8 cellular contexts compared by ENCODE assay signal in genomic region chr14:25833341-25834121, GRCh38.
DNase-seq lines count a peak whose midpoint lies in the region; ATAC-seq and TF ChIP-seq lines count a peak whose summit lies in the region.

No MANE protein-coding gene starts in this region.

- H3K27ac Mint-ChIP-seq in H9, result no peak overlapping the region

- H3K9me3 ChIP-seq in H9 (ENCODE audit: control insufficient read depth, low read depth, low read length) (no peaks in the 10 kb centered on the region), body of pancreas (no peaks in the 10 kb centered on the region), right atrium auricular region (no peaks in the 10 kb centered on the region), psoas muscle (no peaks in the 10 kb centered on the region)

- H2BK5ac ChIP-seq in H9 (ENCODE audit: insufficient read length, low read length) (no peak overlapping the region), mesendoderm (ENCODE audit: low read length) (no peak overlapping the region)

- intact Hi-C loops in body of pancreas (cut with DNase I), result no loop called here
- intact Hi-C loops in psoas muscle (cut with DNase I), result no loop called here

- no peak overlapping the region for H4K91ac ChIP-seq in H9 (ENCODE audit: insufficient read length, low read depth, low read length)

- H2BK120ac ChIP-seq in H9 (ENCODE audit: low read depth, low read length, poor library complexity, severe bottlenecking) (no peak overlapping the region), mesendoderm (ENCODE audit: low read depth, low read length) (no peak overlapping the region)

- H3K4ac ChIP-seq in H9 (ENCODE audit: low read depth, low read length) (no peak overlapping the region), mesendoderm (ENCODE audit: low read depth, low read length) (no peak overlapping the region)

- H4K20me1 ChIP-seq in H9 (ENCODE audit: control insufficient read depth, insufficient read depth, insufficient read length), result no peaks in the 10 kb centered on the region

- peaks cover 4 to 19% of the 10 kb centered on the region in 2 experiments for H3K4me1 Mint-ChIP-seq in H9

- H3K18ac ChIP-seq in H9 (ENCODE audit: insufficient read length, low read depth, low read length) (no peak overlapping the region), mesendoderm (ENCODE audit: low read length) (no peak overlapping the region)

- peak; percentile 48 for DNase-seq in H9
- DNase-seq in NCI-H2107 (lab: John Stamatoyannopoulos, UW), result peak; percentile 35
- DNase-seq in body of pancreas, result peak; percentile 12 to 43 (median 18)
- peak; percentile 66 for DNase-seq in mesendoderm
- no peak for DNase-seq in right atrium auricular region (ENCODE audit: low spot score)
- DNase-seq in AG20443 (ENCODE audit: low spot score), result no peak
- DNase-seq in psoas muscle, result no peak

- no peaks in the 10 kb centered on the region for H3K27me3 Mint-ChIP-seq in H9 (ENCODE audit: low read depth)

- no CpG with 5 or more reads among the region's 12 CpGs for WGBS in H9 (ENCODE audit: extremely low coverage, insufficient read length, low lambda C conversion rate)
- WGBS in body of pancreas, 2 donors, result 33 to 34% methylated on average over 12 of the region's 12 CpGs
- WGBS in mesendoderm (ENCODE audit: extremely low coverage, insufficient coverage, low lambda C conversion rate), result no CpG with 5 or more reads among the region's 12 CpGs
- 49 to 52% (median 50%) methylated on average over 12 of the region's 12 CpGs for WGBS in psoas muscle, 3 donors

- no peaks in the 10 kb centered on the region for H3K79me1 ChIP-seq in H9 (ENCODE audit: insufficient read depth, low read depth, low read length, poor library complexity, severe bottlenecking)
- no peaks in the 10 kb centered on the region for H3K79me1 ChIP-seq in mesendoderm (ENCODE audit: low read length)

- no peaks in the 10 kb centered on the region for H3K23me2 ChIP-seq in H9 (ENCODE audit: insufficient read length, low read depth, low read length, poor library complexity, severe bottlenecking)

- H2BK15ac ChIP-seq in H9 (ENCODE audit: low read depth, low read length), result no peak overlapping the region
- no peak overlapping the region for H2BK15ac ChIP-seq in mesendoderm (replicated peaks; ENCODE audit: low read depth)

- no peaks in the 10 kb centered on the region; a peak in 1 of 5 replicates for H3K9me3 Mint-ChIP-seq in H9

- no peak overlapping the region for H2BK12ac ChIP-seq in H9 (ENCODE audit: insufficient read length, low read depth, low read length)

- H4K8ac ChIP-seq in H9 (replicated peaks; ENCODE audit: insufficient read length, low read depth, low read length), result no peak overlapping the region
- H4K8ac ChIP-seq in mesendoderm (ENCODE audit: low read depth, low read length), result no peak overlapping the region

- H2AK5ac ChIP-seq in H9 (ENCODE audit: insufficient read length, low read length) (no peak overlapping the region), mesendoderm (ENCODE audit: low read length) (no peak overlapping the region)

- H3K36me3 ChIP-seq in body of pancreas (replicated peaks in 1 of 2; ENCODE audit: insufficient read depth in 1 of 2, low read depth in 2 of 2) (no peaks in the 10 kb centered on the region), mesendoderm (ENCODE audit: control insufficient read depth, insufficient read depth, low read length) (no peaks in the 10 kb centered on the region), right atrium auricular region (no peaks in the 10 kb centered on the region), psoas muscle (ENCODE audit: insufficient read depth in 1 of 2, low read depth in 1 of 2) (no peaks in the 10 kb centered on the region)

- no peaks in the 10 kb centered on the region for H3K79me2 ChIP-seq in H9 (ENCODE audit: insufficient read depth, low read length)
- H3K79me2 ChIP-seq in mesendoderm (ENCODE audit: control insufficient read depth, insufficient read depth, low read length), result no peaks in the 10 kb centered on the region

- no peak overlapping the region for H2AFZ ChIP-seq in H9 (ENCODE audit: low read length)

- H3K4me1 ChIP-seq in H9 (ENCODE audit: insufficient read depth, low read length) (no peaks in the 10 kb centered on the region), body of pancreas (no peaks in the 10 kb centered on the region), mesendoderm (ENCODE audit: control insufficient read depth, low read depth, low read length) (no peaks in the 10 kb centered on the region), right atrium auricular region (no peaks in the 10 kb centered on the region), psoas muscle (no peaks in the 10 kb centered on the region)

- H4K5ac ChIP-seq in H9 (ENCODE audit: insufficient read length, low read depth, low read length), result no peak overlapping the region
- H4K5ac ChIP-seq in mesendoderm (ENCODE audit: low read length), result no peak overlapping the region

- no peaks in the 10 kb centered on the region for H3K36me3 Mint-ChIP-seq in H9 (ENCODE audit: insufficient read depth in 1 of 3, low read depth in 3 of 3)

- H3K4me3 Mint-ChIP-seq in H9, result no peak overlapping the region

- TF ChIP-seq POLR2A in body of pancreas (IDR thresholded peaks at IDR 0.05), result no peak

- H3K4me3 ChIP-seq in body of pancreas (no peak overlapping the region), mesendoderm (ENCODE audit: low read length) (no peak overlapping the region), right atrium auricular region (no peak overlapping the region), psoas muscle (no peak overlapping the region)

- H3K27ac ChIP-seq in H9 (ENCODE audit: insufficient read length, low read depth, low read length), result no peak overlapping the region
- no peak overlapping the region for H3K27ac ChIP-seq in body of pancreas
- H3K27ac ChIP-seq in mesendoderm (ENCODE audit: low read depth, low read length), result no peak overlapping the region
- no peak overlapping the region for H3K27ac ChIP-seq in right atrium auricular region
- H3K27ac ChIP-seq in psoas muscle, result no peak overlapping the region

- no peak overlapping the region for H3T11ph ChIP-seq in H9 (ENCODE audit: low read length)

- ATAC-seq in body of pancreas (no peak), psoas muscle (no peak), HG02885 (IDR thresholded peaks at IDR 0.05; ENCODE audit: poor library complexity, unreplicated experiment) (no peak)

- H3K23ac ChIP-seq in H9 (ENCODE audit: insufficient read length, low read depth, low read length), result no peak overlapping the region
- no peak overlapping the region for H3K23ac ChIP-seq in mesendoderm (ENCODE audit: low read length)

- H3K27me3 ChIP-seq in H9 (ENCODE audit: insufficient read depth, low read length) (no peaks in the 10 kb centered on the region), body of pancreas (no peaks in the 10 kb centered on the region), mesendoderm (ENCODE audit: insufficient read depth, low read length, poor library complexity) (no peaks in the 10 kb centered on the region), right atrium auricular region (no peaks in the 10 kb centered on the region), psoas muscle (ENCODE audit: insufficient read depth in 3 of 3, low read length in 2 of 3) (no peaks in the 10 kb centered on the region)

- H3K4me2 ChIP-seq in H9 (ENCODE audit: insufficient read depth, insufficient read length, low read length), result no peak overlapping the region
- no peak overlapping the region for H3K4me2 ChIP-seq in mesendoderm (ENCODE audit: low read length)

- H3K9ac ChIP-seq in H9 (ENCODE audit: extremely low read depth, insufficient read length, low read length) (no peak overlapping the region), mesendoderm (ENCODE audit: low read length) (no peak overlapping the region)

- no peak overlapping the region; the same call in 1 of the 2 replicates for H3K14ac ChIP-seq in H9 (ENCODE audit: insufficient read depth, low read length)

- no peak overlapping the region for H2BK20ac ChIP-seq in H9 (ENCODE audit: low read depth, low read length, poor library complexity, severe bottlenecking)

- TF ChIP-seq CTCF in H9 (conservative IDR thresholded peaks at IDR 0.05) (peak; percentile 84), body of pancreas (IDR thresholded peaks at IDR 0.05) (peak in 5 of 7 experiments; percentile 20 to 41 (median 27)), right atrium auricular region (IDR thresholded peaks at IDR 0.05) (peak in 1 of 2 donors; percentile 24), psoas muscle (IDR thresholded peaks at IDR 0.05) (no peak)

- no peak overlapping the region for H3K56ac ChIP-seq in H9 (ENCODE audit: insufficient read length, low read depth, low read length)
- no peak overlapping the region for H3K56ac ChIP-seq in mesendoderm (ENCODE audit: low read length)

Comparison
In these comparisons a context has a peak if more than half of its experiments do, and no peak if none do; other contexts are left out.
1. DNase-seq: peak in H9 (single experiment), NCI-H2107 (single experiment), body of pancreas (4 of 4) and mesendoderm (single experiment); none in right atrium auricular region (single experiment), AG20443 (single experiment) and psoas muscle (0 of 2).